Comparison of ENCODE assay signal across 11 cellular contexts in genomic region chr2:38960609-38961320, GRCh38.
DNase-seq lines count a peak whose midpoint lies in the region; ATAC-seq and TF ChIP-seq lines count a peak whose summit lies in the region.
"Had no signal": no experiment of that assay in that cellular context is flagged by ENCODE, and none has a peak within 500 bp of the region (broad histone marks: within the 10 kb centered on the region; RNA-seq: fewer than 3 reads in every experiment).

No MANE protein-coding gene starts in this region.

- peak overlapping the region; percentile 86 for H3K4me2 ChIP-seq in GM23338

- no peaks in the 10 kb centered on the region for H3K79me2 ChIP-seq in GM23338 (replicated peaks; ENCODE audit: insufficient read depth)
- H3K79me2 ChIP-seq: parathyroid adenoma had no signal

- H3K27me3 Mint-ChIP-seq in GM23338 (ENCODE audit: insufficient read depth, low read depth, poor library complexity) (peaks cover 35% of the 10 kb centered on the region), T-helper 17 cell (peaks cover 35% of the 10 kb centered on the region), glutamatergic neuron (ENCODE audit: unreplicated experiment) (no peaks in the 10 kb centered on the region)

- no peaks in the 10 kb centered on the region for H4K20me1 ChIP-seq in GM23338 (replicated peaks; ENCODE audit: insufficient read depth)

- TF ChIP-seq CTCF in GM23338 (conservative IDR thresholded peaks at IDR 0.05; ENCODE audit: low read depth in 2 of 2) (no peak), glutamatergic neuron (IDR thresholded peaks at IDR 0.05; ENCODE audit: partially characterized antibody, unreplicated experiment) (no peak)

- H3K9me3 ChIP-seq in T-helper 17 cell (ENCODE audit: control insufficient read depth, low read length, poor library complexity, severe bottlenecking) (no peaks in the 10 kb centered on the region), skeletal muscle tissue (ENCODE audit: control insufficient read depth in 3 of 3, low read length in 3 of 3) (peaks cover 0 to 3% (median 0%) of the 10 kb centered on the region in 3 donors)
- H3K9me3 ChIP-seq: colonic mucosa had no signal

- DNase-seq in GM23338 (ENCODE audit: low spot score) (no peak), T-helper 17 cell (no peak), glutamatergic neuron (peak; percentile 58), NCI-H187 (lab: John Stamatoyannopoulos, UW) (no peak), NCI-H2227 (lab: John Stamatoyannopoulos, UW; ENCODE audit: unreplicated experiment) (no peak)
- DNase-seq in stimulated activated CD4-positive, alpha-beta T cell treated with anti-CD3 and anti-CD28 coated beads, Interleukin-2, amount 100 ng/mL, for 24 hours: no peak

- H3K27ac Mint-ChIP-seq in GM23338: no peak overlapping the region
- no peak overlapping the region for H3K27ac Mint-ChIP-seq in T-helper 17 cell
- no peak overlapping the region for H3K27ac Mint-ChIP-seq in glutamatergic neuron (ENCODE audit: unreplicated experiment)

- peak; percentile 79 for ATAC-seq in GM23338
- peak; percentile 38 for ATAC-seq in T-helper 17 cell
- ATAC-seq in HG02938 (IDR thresholded peaks at IDR 0.05; ENCODE audit: unreplicated experiment): no peak

- H3K27ac ChIP-seq in GM23338 (ENCODE audit: low read depth) (no peak overlapping the region), skeletal muscle tissue (ENCODE audit: low read depth, low read length) (no peak overlapping the region)
- H3K27ac ChIP-seq: colonic mucosa, parathyroid adenoma had no signal

- H3K36me3 ChIP-seq in GM23338 (ENCODE audit: insufficient read depth) (no peaks in the 10 kb centered on the region), skeletal muscle tissue (ENCODE audit: control insufficient read depth in 3 of 3, insufficient read depth in 3 of 3, low read length in 3 of 3) (no peaks in the 10 kb centered on the region)
- H3K36me3 ChIP-seq: colonic mucosa had no signal

- H3K9me2 ChIP-seq in GM23338 (ENCODE audit: insufficient read depth): no peaks in the 10 kb centered on the region; the same call in 1 of the 2 replicates

- peaks cover 40% of the 10 kb centered on the region for H3K27me3 ChIP-seq in GM23338 (ENCODE audit: insufficient read depth)
- peaks cover 0 to 2% (median 0%) of the 10 kb centered on the region in 3 donors for H3K27me3 ChIP-seq in skeletal muscle tissue (ENCODE audit: control insufficient read depth in 3 of 3, insufficient read depth in 3 of 3, low read length in 3 of 3)
- H3K27me3 ChIP-seq: colonic mucosa had no signal

- peaks cover 13% of the 10 kb centered on the region; the same call in 1 of the 3 replicates for H3K9me3 Mint-ChIP-seq in GM23338
- H3K9me3 Mint-ChIP-seq in glutamatergic neuron (ENCODE audit: unreplicated experiment): peaks cover 2% of the 10 kb centered on the region

- H3K9ac ChIP-seq in skeletal muscle tissue (ENCODE audit: low read depth in 1 of 3, low read length in 3 of 3): no peak overlapping the region
- H3K9ac ChIP-seq: parathyroid adenoma had no signal

- H3K4me3 Mint-ChIP-seq in GM23338: peak overlapping the region; percentile 53; the same call in 2 of the 3 replicates
- peak overlapping the region; percentile 59 for H3K4me3 Mint-ChIP-seq in T-helper 17 cell
- peak overlapping the region; percentile 61 for H3K4me3 Mint-ChIP-seq in glutamatergic neuron (ENCODE audit: unreplicated experiment)

- H3K4me3 ChIP-seq in GM23338: peak overlapping the region; percentile 58
- peak overlapping the region; percentile 48 to 66 (median 52) for H3K4me3 ChIP-seq in skeletal muscle tissue (ENCODE audit: low read length in 3 of 3)
- H3K4me3 ChIP-seq: SK-N-MC had no signal

- H2AFZ ChIP-seq in GM23338: peak overlapping the region; percentile 98

- H3K4me1 ChIP-seq in GM23338 (ENCODE audit: insufficient read depth) (peaks cover 5% of the 10 kb centered on the region), skeletal muscle tissue (ENCODE audit: control insufficient read depth in 3 of 3, insufficient read depth in 3 of 3, low read length in 3 of 3) (peaks cover 13 to 18% (median 17%) of the 10 kb centered on the region in 3 donors)
- H3K4me1 ChIP-seq: colonic mucosa, parathyroid adenoma had no signal

- H3K36me3 Mint-ChIP-seq in GM23338 (ENCODE audit: low read depth) (peaks cover 2% of the 10 kb centered on the region; the same call in 1 of the 3 replicates), T-helper 17 cell (ENCODE audit: low read depth) (no peaks in the 10 kb centered on the region), glutamatergic neuron (ENCODE audit: unreplicated experiment) (peaks cover 10% of the 10 kb centered on the region)

- H3K4me1 Mint-ChIP-seq in GM23338 (no peaks in the 10 kb centered on the region; the same call in 2 of the 3 replicates), T-helper 17 cell (peaks cover 5% of the 10 kb centered on the region), glutamatergic neuron (ENCODE audit: low read depth, unreplicated experiment) (peaks cover 2% of the 10 kb centered on the region)

- H3F3A ChIP-seq in GM23338 (replicated peaks; ENCODE audit: low read depth): 0 out of 2 replicates have a peak, but pooled peaks cover 13% of the 10 kb centered on the region

TF ChIP-seq in GM23338, 12 proteins besides CTCF, POLR2A, EP300 and RAD21:
- TF ChIP-seq ETS1 (IDR thresholded peaks at IDR 0.05) (no peak), POLR2AphosphoS5 (IDR thresholded peaks at IDR 0.05; ENCODE audit: low read depth) (0 out of 2 replicates have a peak, but pooled peaks have one; percentile 47)
